ENCODE assay signal across 18 cellular contexts in genomic region chr9:108694191-108694590, GRCh38.
"Had no signal": no experiment of that assay in that cellular context is flagged by ENCODE, and none has a peak within 500 bp of the region (broad histone marks: within the 10 kb centered on the region; RNA-seq: fewer than 3 reads in every experiment).

No MANE protein-coding gene starts in this region.

- H3K4me1 ChIP-seq: heart left ventricle, left lung, lower lobe of right lung, right atrium auricular region, testis, tibial nerve had no signal

- H3K27ac Mint-ChIP-seq: memory B cell, nephron progenitor cell had no signal

- H3K9me3 ChIP-seq: testis had no signal

- H3K4me3 Mint-ChIP-seq: central memory CD8-positive, alpha-beta T cell; memory B cell; naive B cell; nephron progenitor cell had no signal

- H3K27me3 Mint-ChIP-seq: central memory CD8-positive, alpha-beta T cell; naive B cell had no signal

- DNase-seq: cortex of kidney; dorsolateral prefrontal cortex; effector CD8-positive, alpha-beta T cell; heart left ventricle; hippocampal formation; left lung; lower lobe of right lung; midbrain; naive B cell; nephron progenitor cell; small intestine; stimulated activated CD4-positive, alpha-beta T cell treated with anti-CD3 and anti-CD28 coated beads, Interleukin-12 subunit alpha, Interleukin-12 subunit beta, amount 100 ng/mL, for 4 hours; stimulated activated naive CD4-positive, alpha-beta T cell treated with Interleukin-2 at 50 U/mL for 16 hours; testis had no signal

- H3K27ac ChIP-seq: heart left ventricle, left lung, lower lobe of right lung, right atrium auricular region, testis had no signal

- H3K4me3 ChIP-seq: dorsolateral prefrontal cortex, heart left ventricle, left lung, lower lobe of right lung, right atrium auricular region, testis, tibial nerve had no signal

- H3K4me1 Mint-ChIP-seq: central memory CD8-positive, alpha-beta T cell; memory B cell; naive B cell; nephron progenitor cell had no signal

- H3K9me3 Mint-ChIP-seq: nephron progenitor cell had no signal

- ATAC-seq: heart left ventricle, left lung, lower lobe of right lung had no signal

- H3K27me3 ChIP-seq: dorsolateral prefrontal cortex, heart left ventricle, left lung, right atrium auricular region, testis, tibial nerve had no signal

- H3K36me3 ChIP-seq: heart left ventricle, left lung, lower lobe of right lung, right atrium auricular region, tibial nerve had no signal

- H3K36me3 Mint-ChIP-seq: memory B cell had no signal
